ENCODE assay signal across 11 cellular contexts in the genomic region with DNA sequence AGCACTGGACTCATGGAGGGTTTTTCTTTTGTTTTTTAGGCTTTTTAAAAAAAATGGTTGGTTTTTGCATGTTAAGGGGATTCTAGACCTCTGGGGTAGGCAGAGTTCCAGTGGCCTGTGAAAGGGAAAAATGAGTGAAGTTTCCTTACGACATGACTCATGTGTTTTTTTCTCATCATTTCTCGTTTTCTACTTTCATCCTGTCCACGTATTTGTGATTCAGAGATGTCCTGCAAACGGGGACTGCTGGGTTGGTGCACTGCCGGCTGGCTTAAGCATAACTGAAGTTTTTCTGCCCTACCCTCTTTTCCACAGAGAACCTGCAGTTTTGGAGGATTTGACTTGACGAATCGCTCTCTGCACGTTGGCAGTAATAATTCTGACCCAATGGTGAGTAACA.
DNase-seq lines count a peak whose midpoint lies in the region; ATAC-seq and TF ChIP-seq lines count a peak whose summit lies in the region.
"Had no signal": no experiment of that assay in that cellular context is flagged by ENCODE, and none has a peak within 500 bp of the region (broad histone marks: within the 10 kb centered on the region; RNA-seq: fewer than 3 reads in every experiment).

No MANE protein-coding gene starts in this region.

- H3K4me1 ChIP-seq in ascending aorta (peaks cover 0 to 44% of the 10 kb centered on the region in 2 donors), left lung (peaks cover 0 to 3% of the 10 kb centered on the region in 2 donors), uterus (no peaks in the 10 kb centered on the region)

- DNase-seq in stimulated activated CD4-positive, alpha-beta T cell treated with anti-CD3 and anti-CD28 coated beads, Interleukin-12 subunit alpha, Interleukin-12 subunit beta, amount 100 ng/mL, for 48 hours (ENCODE audit: low read depth in 2 of 3, low spot score in 1 of 3) = peak in 2 of 3 donors; percentile 1 to 6
- DNase-seq in stimulated activated CD4-positive, alpha-beta T cell treated with anti-CD3 and anti-CD28 coated beads, Interleukin-2, amount 100 ng/mL, for 48 hours = no peak
- peak in 1 of 2 donors; percentile 77 for DNase-seq in ascending aorta (ENCODE audit: low spot score in 2 of 2)
- no peak for DNase-seq in left lung
- DNase-seq in uterus = no peak
- DNase-seq in NCI-H1048 (lab: John Stamatoyannopoulos, UW) = no peak
- no peak for DNase-seq in stimulated activated naive CD4-positive, alpha-beta T cell (lab: John Stamatoyannopoulos, UW)
- DNase-seq: activated naive CD8-positive, alpha-beta T cell treated with anti-CD3 and anti-CD28 coated beads, Interleukin-2, amount 10 ng/mL, durations not matched to agents 7 days and 5 days; Calu3; NCI-H1694 had no signal

- no peaks in the 10 kb centered on the region for H3K27me3 ChIP-seq in ascending aorta
- no peaks in the 10 kb centered on the region for H3K27me3 ChIP-seq in left lung
- H3K27me3 ChIP-seq in uterus = no peaks in the 10 kb centered on the region

- intact Hi-C loops in ascending aorta (cut with DNase I) (loop anchor here (1.0 to 5.0 kb wide), 4 partner anchors 16 to 183 kb away; a partner anchor contains a TSS), left lung (cut with DNase I) (no loop called here), uterus (cut with DNase I; ENCODE audit: low total_unique reads) (no loop called here)

- ATAC-seq in left lung (peak; percentile 26), HG03469 (IDR thresholded peaks at IDR 0.05; ENCODE audit: unreplicated experiment) (no peak)

- peak overlapping the region; percentile 82 to 85 for H3K27ac ChIP-seq in ascending aorta
- H3K27ac ChIP-seq in left lung = peak overlapping the region; percentile 63 to 71
- peak overlapping the region; percentile 51 to 85 for H3K27ac ChIP-seq in uterus

- H3K36me3 ChIP-seq in ascending aorta = peaks cover 6 to 14% of the 10 kb centered on the region in 2 donors
- peaks cover 0 to 52% of the 10 kb centered on the region in 2 donors for H3K36me3 ChIP-seq in left lung
- H3K36me3 ChIP-seq in uterus = no peaks in the 10 kb centered on the region

- TF ChIP-seq CTCF in ascending aorta (IDR thresholded peaks at IDR 0.05) (no peak), left lung (IDR thresholded peaks at IDR 0.05) (no peak), uterus (IDR thresholded peaks at IDR 0.05) (no peak)

- no peak for TF ChIP-seq POLR2A in uterus (IDR thresholded peaks at IDR 0.05)

- no peaks in the 10 kb centered on the region for H3K9me3 ChIP-seq in ascending aorta
- H3K9me3 ChIP-seq in left lung = no peaks in the 10 kb centered on the region
- H3K9me3 ChIP-seq in uterus = no peaks in the 10 kb centered on the region

- peak overlapping the region; percentile 24 to 57 for H3K4me3 ChIP-seq in ascending aorta
- no peak overlapping the region for H3K4me3 ChIP-seq in left lung
- no peak overlapping the region for H3K4me3 ChIP-seq in uterus

Comparison
In these comparisons a context has a peak if more than half of its experiments do, and no peak if none do; other contexts are left out.
1. DNase-seq: peak in stimulated activated CD4-positive, alpha-beta T cell treated with anti-CD3 and anti-CD28 coated beads, Interleukin-12 subunit alpha, Interleukin-12 subunit beta, amount 100 ng/mL, for 48 hours (2 of 3); none in stimulated activated CD4-positive, alpha-beta T cell treated with anti-CD3 and anti-CD28 coated beads, Interleukin-2, amount 100 ng/mL, for 48 hours (0 of 2), left lung (0 of 2), uterus (0 of 2), NCI-H1048 (single experiment) and stimulated activated naive CD4-positive, alpha-beta T cell (0 of 6).
2. H3K4me3 ChIP-seq: peak in ascending aorta (2 of 2); none in left lung (0 of 2) and uterus (0 of 2).
3. Peak in every context shown above with its lines, with median percentiles within 50 percentile points of each other: H3K27ac ChIP-seq.